ENCODE assay signal across 17 cellular contexts in the genomic region with DNA sequence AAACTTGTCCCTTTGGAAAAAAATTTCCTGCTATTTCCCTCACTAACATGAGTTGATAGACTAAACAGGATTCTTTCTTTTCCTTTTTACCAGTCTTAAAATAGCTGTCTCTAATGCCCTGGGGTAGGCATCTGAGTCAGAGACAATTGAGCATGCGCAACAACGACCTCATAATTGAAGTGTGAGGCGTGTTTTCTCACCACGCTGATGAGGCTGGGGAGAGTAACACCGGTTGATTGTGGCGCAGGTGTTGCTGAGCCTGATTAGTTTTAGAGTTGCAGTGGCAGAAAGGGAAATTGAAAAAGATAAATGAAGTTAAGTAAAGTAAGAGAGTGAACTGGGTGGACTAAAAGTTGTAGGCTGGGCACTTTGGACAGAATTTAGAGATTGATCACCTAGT.
"Had no signal": no experiment of that assay in that cellular context is flagged by ENCODE, and none has a peak within 500 bp of the region (broad histone marks: within the 10 kb centered on the region; RNA-seq: fewer than 3 reads in every experiment).

No MANE protein-coding gene starts in this region.

- H3K4me3 Mint-ChIP-seq: activated naive CD4-positive, alpha-beta T cell treated with anti-CD3 and anti-CD28 coated beads, Interleukin-2, amount 50 U/mL, for 24 hours; stimulated activated naive CD8-positive, alpha-beta T cell treated with anti-CD3 and anti-CD28 coated beads, Interleukin-15, Interleukin-2, amounts not matched to agents 100 ng/mL and 50 ng/mL, for 24 hours; T-helper 17 cell had no signal

- ATAC-seq: left lung, right cardiac atrium, T-helper 17 cell had no signal

- H3K4me1 ChIP-seq: left lung, prostate gland, transverse colon, vagina had no signal

- H3K9me3 ChIP-seq: left lung, prostate gland, transverse colon, vagina had no signal

- H3K9me3 Mint-ChIP-seq: stimulated activated naive CD8-positive, alpha-beta T cell treated with anti-CD3 and anti-CD28 coated beads, Interleukin-15, Interleukin-2, amounts not matched to agents 100 ng/mL and 50 ng/mL, for 24 hours had no signal

- H3K4me3 ChIP-seq: left lung, prostate gland, skin epidermis, transverse colon, vagina had no signal

- H3K27me3 Mint-ChIP-seq: stimulated activated naive CD8-positive, alpha-beta T cell treated with anti-CD3 and anti-CD28 coated beads, Interleukin-15, Interleukin-2, amounts not matched to agents 100 ng/mL and 50 ng/mL, for 24 hours; T-helper 17 cell had no signal

- DNase-seq: activated CD4-positive, alpha-beta T cell treated with anti-CD3 and anti-CD28 coated beads for 1 hour; activated CD4-positive, alpha-beta T cell treated with anti-CD3 and anti-CD28 coated beads, Interleukin-2, amount 50 U/mL, for 48 hours; activated gamma-delta T cell; dermis blood vessel endothelial cell; effector memory CD4-positive, alpha-beta T cell; hypothalamus; kidney; left lung; right cardiac atrium; T-helper 17 cell; transverse colon; WERI-Rb-1 had no signal

- H3K27me3 ChIP-seq: left lung, transverse colon, vagina had no signal

- H3K4me1 Mint-ChIP-seq: activated naive CD4-positive, alpha-beta T cell treated with anti-CD3 and anti-CD28 coated beads, Interleukin-2, amount 50 U/mL, for 24 hours; T-helper 17 cell had no signal

- H3K27ac Mint-ChIP-seq: activated naive CD4-positive, alpha-beta T cell treated with anti-CD3 and anti-CD28 coated beads, Interleukin-2, amount 50 U/mL, for 24 hours; stimulated activated naive CD8-positive, alpha-beta T cell treated with anti-CD3 and anti-CD28 coated beads, Interleukin-15, Interleukin-2, amounts not matched to agents 100 ng/mL and 50 ng/mL, for 24 hours; T-helper 17 cell had no signal

- H3K36me3 Mint-ChIP-seq: activated naive CD4-positive, alpha-beta T cell treated with anti-CD3 and anti-CD28 coated beads, Interleukin-2, amount 50 U/mL, for 24 hours had no signal

- H3K27ac ChIP-seq: left lung, prostate gland, skin epidermis, transverse colon, vagina, WERI-Rb-1 had no signal

- H3K36me3 ChIP-seq: left lung, prostate gland, transverse colon, vagina, WERI-Rb-1 had no signal
